In the genomic region with DNA sequence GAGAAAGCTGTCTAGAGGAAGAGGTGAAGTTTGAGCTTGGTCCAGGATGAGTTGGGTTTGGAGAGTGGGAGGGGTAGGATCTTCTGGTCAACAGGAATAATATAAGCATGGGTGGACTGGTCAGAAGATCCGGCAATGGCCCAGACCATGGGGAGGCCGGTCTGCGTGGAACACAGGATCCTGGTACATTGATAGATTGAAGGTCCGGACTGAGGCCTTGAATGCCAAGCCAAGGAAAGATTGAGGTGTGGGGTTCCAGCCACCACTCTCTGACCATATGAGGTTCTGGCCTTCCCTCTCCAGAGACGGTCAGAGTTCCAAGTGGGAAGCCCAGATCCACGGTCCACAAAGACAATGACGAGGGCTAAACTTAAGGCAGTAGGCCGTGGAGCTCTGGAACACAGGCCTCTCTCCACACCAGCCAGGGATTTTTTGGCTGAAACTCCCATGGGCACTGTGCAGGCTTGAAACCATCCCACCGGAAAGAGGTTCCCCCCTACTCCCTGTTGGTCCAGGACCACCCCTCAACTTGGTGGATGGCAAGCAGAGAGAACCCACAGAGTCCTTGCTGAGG, we compare ENCODE assay signal across 14 cellular contexts. TPM values are rescaled to one million over a fixed set of nuclear protein-coding genes. Genes with fewer than 3 reads are reported as not detected.
"Had no signal": no experiment of that assay in that cellular context is flagged by ENCODE, and none has a peak within 500 bp of the region (broad histone marks: within the 10 kb centered on the region; RNA-seq: fewer than 3 reads in every experiment).

No MANE protein-coding gene starts in this region.

- DNase-seq: activated effector memory CD4-positive, alpha-beta T cell treated with Interleukin-2 at 50 U/mL for 16 hours; activated T-cell treated with anti-CD3 and anti-CD28 coated beads, Interleukin-2, amount 50 U/mL, for 1 hour; amniotic stem cell; stimulated activated CD4-positive, alpha-beta T cell treated with anti-CD3 and anti-CD28 coated beads, Interleukin-4, amount 100 ng/mL, for 24 hours; stomach; T-helper 2 cell had no signal

- H3K36me3 ChIP-seq: breast epithelium, neutrophil, prostate gland, stomach had no signal

- H3K4me3 ChIP-seq: breast epithelium, prostate gland, stomach had no signal

- H3K9me3 ChIP-seq: breast epithelium, neutrophil, prostate gland, stomach had no signal

- H3K9me3 Mint-ChIP-seq: activated naive CD4-positive, alpha-beta T cell treated with anti-CD3 and anti-CD28 coated beads, Interleukin-2, amount 50 U/mL, for 72 hours; endodermal cell had no signal

- H3K27ac Mint-ChIP-seq: activated naive CD4-positive, alpha-beta T cell treated with anti-CD3 and anti-CD28 coated beads, Interleukin-2, amount 50 U/mL, for 72 hours; endodermal cell had no signal

- H3K36me3 Mint-ChIP-seq: activated naive CD4-positive, alpha-beta T cell treated with anti-CD3 and anti-CD28 coated beads, Interleukin-2, amount 50 U/mL, for 72 hours had no signal

- ATAC-seq: activated CD4-positive, CD25-positive, alpha-beta regulatory T cell treated with anti-CD3 and anti-CD28 coated beads, Interleukin-2, amount 50 U/mL, for 24 hours; activated naive CD4-positive, alpha-beta T cell treated with anti-CD3 and anti-CD28 coated beads, Interleukin-2, amount 50 U/mL, for 72 hours; esophagus mucosa had no signal

- H3K27ac ChIP-seq: neutrophil, prostate gland, stomach had no signal

- H3K4me1 ChIP-seq: breast epithelium had no signal

RNA-seq across cellular contexts. Expression of a gene that starts 3.2 kb away (rescaled TPM):
- total RNA-seq: activated naive CD4-positive, alpha-beta T cell treated with anti-CD3 and anti-CD28 coated beads, Interleukin-2, amount 50 U/mL, for 72 hours; fibroblast of villous mesenchyme had no signal
